ENCODE assay signal across 8 cellular contexts in the genomic region with DNA sequence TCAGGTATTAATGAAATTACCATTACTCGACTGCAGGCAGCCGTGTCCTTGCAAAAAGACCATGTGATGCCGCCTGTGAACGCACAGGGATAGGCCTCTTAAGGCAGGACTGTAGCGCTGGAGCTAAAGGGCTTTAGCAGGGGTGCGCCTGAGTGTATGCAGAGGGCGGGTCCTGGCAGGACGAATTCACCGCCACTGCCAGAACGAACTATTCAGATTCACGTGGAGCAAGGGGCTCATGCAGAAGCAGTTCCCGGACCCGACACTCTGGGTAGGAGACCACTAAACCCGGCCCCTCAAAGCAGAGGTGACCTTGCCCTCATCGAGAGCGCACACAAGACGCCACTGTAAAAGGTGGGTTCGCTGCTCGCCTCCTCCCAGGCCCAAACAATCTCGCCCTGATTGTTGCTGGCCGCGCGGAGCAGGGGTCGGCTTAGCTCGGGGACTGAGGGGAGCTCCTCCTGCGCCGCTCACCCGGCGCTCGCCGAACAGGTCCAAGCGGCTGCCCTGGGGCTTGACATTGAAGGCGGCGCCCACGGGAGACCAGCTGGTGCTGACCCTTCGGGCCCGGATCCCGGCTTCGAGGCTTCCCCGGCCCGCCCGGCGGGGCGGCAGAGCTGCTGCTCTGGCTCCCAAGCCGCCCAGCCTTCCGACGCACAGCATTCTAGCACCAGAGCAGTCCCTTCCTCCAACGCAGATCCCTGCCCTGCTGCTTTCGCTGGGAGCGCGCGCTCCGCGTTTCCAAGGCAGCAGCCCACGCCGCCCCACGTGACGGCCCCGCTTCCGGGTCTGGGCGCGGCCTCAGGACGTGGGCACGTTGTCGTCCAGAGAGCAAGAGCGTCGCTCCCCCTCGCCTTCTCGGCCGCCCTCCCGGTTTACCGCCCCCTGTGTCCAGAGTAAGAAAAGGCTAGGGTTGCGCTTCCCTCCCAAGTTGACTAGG. TPM values are rescaled to one million over a fixed set of nuclear protein-coding genes. Genes with fewer than 3 reads are reported as not detected.
DNase-seq lines count a peak whose midpoint lies in the region; TF ChIP-seq lines count a peak whose summit lies in the region.

TSS of gene MIPEP (minus strand) at position 743 of the 940 bp plus-strand sequence. CDS start at position 663, 80 bp downstream.

- H3K9me2 ChIP-seq in Loucy (replicated peaks; ENCODE audit: low read depth, low read length), result no peaks in the 10 kb centered on the region

- H3K27me3 ChIP-seq in H7 (ENCODE audit: control insufficient read depth, insufficient read depth, low read length) (no peaks in the 10 kb centered on the region), Loucy (ENCODE audit: insufficient read depth, low read length, poor library complexity, severe bottlenecking) (no peaks in the 10 kb centered on the region), neural progenitor cell (no peaks in the 10 kb centered on the region)

- H2AFZ ChIP-seq in Loucy (ENCODE audit: low read length) (peak within 1 kb of the TSS; percentile 96), neural progenitor cell (replicated peaks) (peak within 1 kb of the TSS; percentile 68)

- H3K9me3 ChIP-seq in Loucy (ENCODE audit: insufficient read depth, low read depth, low read length) (no peaks in the 10 kb centered on the region), neural progenitor cell (ENCODE audit: low read depth) (no peaks in the 10 kb centered on the region)

- TF ChIP-seq CTCF in Loucy (conservative IDR thresholded peaks at IDR 0.05; ENCODE audit: low read length), result peak; percentile 71
- peak; percentile 67 for TF ChIP-seq CTCF in foreskin fibroblast (IDR thresholded peaks at IDR 0.05; ENCODE audit: low read depth, low read length)
- TF ChIP-seq CTCF in neural progenitor cell (IDR thresholded peaks at IDR 0.05), result peak; percentile 73

- H3K36me3 Mint-ChIP-seq in neural progenitor cell, result peaks cover 3% of the 10 kb centered on the region

- no peaks in the 10 kb centered on the region for H3K27me3 Mint-ChIP-seq in neural progenitor cell (ENCODE audit: insufficient read depth, low read depth)

- H4K20me1 ChIP-seq in Loucy (ENCODE audit: insufficient read depth, low read length, poor library complexity, severe bottlenecking) (no peaks in the 10 kb centered on the region), neural progenitor cell (ENCODE audit: low read depth) (no peaks in the 10 kb centered on the region)

- no peaks in the 10 kb centered on the region for H3K36me3 ChIP-seq in H7 (replicated peaks; ENCODE audit: control insufficient read depth, insufficient read depth, low read length)
- no peaks in the 10 kb centered on the region for H3K36me3 ChIP-seq in Loucy (ENCODE audit: insufficient read depth, low read length)
- H3K36me3 ChIP-seq in neural progenitor cell, result no peaks in the 10 kb centered on the region

- H3K4me2 ChIP-seq in Loucy (ENCODE audit: low read depth, low read length, poor library complexity, severe bottlenecking) (peak within 1 kb of the TSS; percentile 86), neural progenitor cell (peak within 1 kb of the TSS; percentile 89)

- H3K9ac ChIP-seq in Loucy (ENCODE audit: low read depth, low read length, poor library complexity, severe bottlenecking), result peak within 1 kb of the TSS; percentile 65
- H3K9ac ChIP-seq in neural progenitor cell, result no peak within 1 kb of the TSS

- H3K4me3 ChIP-seq in H7 (ENCODE audit: insufficient read depth, low read depth, low read length) (peak within 1 kb of the TSS; percentile 98), Loucy (ENCODE audit: low read length, poor library complexity, severe bottlenecking) (peak within 1 kb of the TSS; percentile 85), foreskin fibroblast (ENCODE audit: low read depth in 1 of 2, low read length in 2 of 2) (peak within 1 kb of the TSS; percentile 95 to 96), neural progenitor cell (peak within 1 kb of the TSS; percentile 66)

- peaks cover 15% of the 10 kb centered on the region for H3K4me1 ChIP-seq in Loucy (ENCODE audit: insufficient read depth, low read length, poor library complexity, severe bottlenecking)
- H3K4me1 ChIP-seq in neural progenitor cell, result peaks cover 15% of the 10 kb centered on the region

- H3K27ac Mint-ChIP-seq in neural progenitor cell, result peak within 1 kb of the TSS; percentile 7

- peaks cover 23% of the 10 kb centered on the region for H3K4me1 Mint-ChIP-seq in neural progenitor cell

- H3K79me2 ChIP-seq in Loucy (ENCODE audit: insufficient read depth, low read length), result no peaks in the 10 kb centered on the region
- H3K79me2 ChIP-seq in neural progenitor cell (ENCODE audit: low read depth), result peaks cover 17% of the 10 kb centered on the region

- no peaks in the 10 kb centered on the region for H3F3A ChIP-seq in Loucy (ENCODE audit: low read depth)
- H3F3A ChIP-seq in neural progenitor cell (ENCODE audit: low read depth), result peaks cover 17% of the 10 kb centered on the region

- peak; percentile 98 for DNase-seq in GDM1 (lab: John Stamatoyannopoulos, UW)
- DNase-seq in H7, result peak; percentile 94
- DNase-seq in SIG-M5 treated with dmso at 0.1 percent for 504 hours (lab: John Stamatoyannopoulos, UW; ENCODE audit: unreplicated experiment), result peak; percentile 92
- peak; percentile 83 for DNase-seq in activated gamma-delta T cell treated with anti-CD3 and anti-CD28 coated beads, Interleukin-2, amount 50 U/mL, for 16 hours (ENCODE audit: low read depth)
- DNase-seq in foreskin fibroblast, result peak; percentile 95 to 99
- DNase-seq in neural progenitor cell (ENCODE audit: low spot score), result peak; percentile 98
- peak; percentile 92 for DNase-seq in stromal cell of bone marrow (ENCODE audit: low read depth)

- H3K9me3 Mint-ChIP-seq in neural progenitor cell, result no peaks in the 10 kb centered on the region

- peak within 1 kb of the TSS; percentile 90 for H3K4me3 Mint-ChIP-seq in neural progenitor cell

- H3K27ac ChIP-seq in neural progenitor cell, result peak within 1 kb of the TSS; percentile 8

RNA-seq across cellular contexts. Expression of gene MIPEP, which starts in this region (rescaled TPM):
- 22.5 and 25.3 TPM in 2 replicates for total RNA-seq in H7 (2014; rRNA removed; shearing (Covaris generic))
- 19.5 and 22.8 TPM in 2 replicates for total RNA-seq in neural progenitor cell (ENCODE audit: low replicate concordance)

Comparison
In these comparisons a context has a peak if more than half of its experiments do, and no peak if none do; other contexts are left out.
1. Peak in every context shown above with its lines: DNase-seq, H3K4me3 ChIP-seq and H3K27ac ChIP-seq.